9 cellular contexts compared by ENCODE assay signal in the genomic region with DNA sequence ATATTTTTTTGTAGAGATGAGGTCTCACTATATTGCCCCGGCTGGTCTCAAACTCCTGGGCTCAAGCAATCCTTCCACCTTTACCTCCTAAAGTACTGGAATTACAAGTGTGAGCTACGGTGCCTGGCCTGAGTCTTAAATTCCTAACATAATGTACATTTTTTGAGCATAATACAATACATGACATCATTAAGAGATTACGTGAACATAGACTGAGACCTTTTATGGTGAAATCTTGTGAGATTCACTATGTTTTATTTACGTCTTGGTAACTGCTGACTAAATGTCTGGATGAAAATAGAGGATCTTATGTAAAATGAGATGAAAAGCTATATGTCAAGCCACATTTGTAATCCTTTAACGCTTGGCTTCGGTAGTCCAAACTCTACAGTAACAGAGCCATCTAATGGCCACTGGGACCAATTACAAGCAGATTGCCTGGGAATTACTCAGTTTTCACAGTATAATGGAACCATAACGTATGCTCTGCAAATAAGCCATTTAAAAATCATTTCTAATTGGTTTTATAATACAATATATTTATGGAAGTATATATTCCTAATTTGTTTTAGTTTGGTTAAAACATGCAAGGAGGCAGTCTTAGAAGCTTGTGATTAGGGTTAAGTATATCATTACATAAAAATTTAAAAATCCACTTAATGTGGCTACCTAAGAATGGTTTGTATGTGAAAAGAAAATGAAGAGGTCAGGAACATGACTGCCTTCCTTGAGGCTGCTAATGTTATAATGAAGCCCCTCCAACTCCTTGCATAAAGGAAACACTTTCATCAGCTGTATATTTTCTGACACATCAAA. TPM values are rescaled to one million over a fixed set of nuclear protein-coding genes. Genes with fewer than 3 reads are reported as not detected.
DNase-seq lines count a peak whose midpoint lies in the region; ATAC-seq, FAIRE-seq and TF ChIP-seq lines count a peak whose summit lies in the region.
"Had no signal": no experiment of that assay in that cellular context is flagged by ENCODE, and none has a peak within 500 bp of the region (broad histone marks: within the 10 kb centered on the region; RNA-seq: fewer than 3 reads in every experiment).

No MANE protein-coding gene starts in this region.

- H3K4me1 Mint-ChIP-seq in activated CD4-positive, alpha-beta memory T cell treated with anti-CD3 and anti-CD28 coated beads for 36 hours (ENCODE audit: low read depth), result no peaks in the 10 kb centered on the region

- POLR2A ChIA-PET in HEK293T (lab: Yijun Ruan, JAX), result no interaction called here
- POLR2A ChIA-PET in activated CD4-positive, alpha-beta memory T cell treated with anti-CD3 and anti-CD28 coated beads for 36 hours (lab: Charles Lee), result no interaction called here

- in situ Hi-C loops in Caki2 (cut with HindIII; ENCODE audit: low pct_unique_long_range_greater_than_20kb, low sequenced_read_pairs), result no loop called here

- H3K27me3 Mint-ChIP-seq in activated CD4-positive, alpha-beta memory T cell treated with anti-CD3 and anti-CD28 coated beads for 36 hours, result no peaks in the 10 kb centered on the region

- intact Hi-C loops in activated CD4-positive, alpha-beta memory T cell treated with anti-CD3 and anti-CD28 coated beads for 36 hours (cut with micrococcal nuclease), result loop anchor here (1.0 to 5.0 kb wide), 4 partner anchors 9 to 373 kb away; no protein-coding TSS in a partner anchor

- H3K9me3 Mint-ChIP-seq in activated CD4-positive, alpha-beta memory T cell treated with anti-CD3 and anti-CD28 coated beads for 36 hours, result no peaks in the 10 kb centered on the region
- H3K9me3 Mint-ChIP-seq: T-helper 1 cell treated with Interleukin-12 subunit alpha and Interleukin-12 subunit beta and Interleukin-4 antibody, amounts not matched to agents 30 μg/mL and 1 μg/mL, for 36 hours had no signal

- ATAC-seq in omental fat pad (ENCODE audit: low FRiP score), result peak; percentile 45
- ATAC-seq in HG03135 (IDR thresholded peaks at IDR 0.05; ENCODE audit: unreplicated experiment), result no peak

- peak; percentile 95 for FAIRE-seq in frontal cortex (lab: Jason Lieb, UNC)

- no peak for TF ChIP-seq CTCF in omental fat pad (IDR thresholded peaks at IDR 0.05)

- no peaks in the 10 kb centered on the region for H3K36me3 Mint-ChIP-seq in activated CD4-positive, alpha-beta memory T cell treated with anti-CD3 and anti-CD28 coated beads for 36 hours

- H3K27ac Mint-ChIP-seq in activated CD4-positive, alpha-beta memory T cell treated with anti-CD3 and anti-CD28 coated beads for 36 hours, result no peak overlapping the region
- H3K27ac Mint-ChIP-seq: T-helper 1 cell treated with Interleukin-12 subunit alpha and Interleukin-12 subunit beta and Interleukin-4 antibody, amounts not matched to agents 30 μg/mL and 1 μg/mL, for 36 hours had no signal

- DNase-seq in Caki2 (ENCODE audit: low read depth) (peak; percentile 69), HEK293T (ENCODE audit: extremely low spot score) (peak; percentile 70), NCI-H345 treated with DMSO at 0.1 percent for 48 hours (lab: John Stamatoyannopoulos, UW; ENCODE audit: unreplicated experiment) (peak; percentile 64), frontal cortex (ENCODE audit: low spot score in 2 of 2) (peak; percentile 52 to 70), omental fat pad (ENCODE audit: low spot score) (no peak), islet precursor cell (no peak)
- DNase-seq in activated CD4-positive, alpha-beta memory T cell treated with anti-CD3 and anti-CD28 coated beads for 36 hours, result peak; percentile 40

- H3K4me3 Mint-ChIP-seq in activated CD4-positive, alpha-beta memory T cell treated with anti-CD3 and anti-CD28 coated beads for 36 hours, result no peak overlapping the region
- H3K4me3 Mint-ChIP-seq: T-helper 1 cell treated with Interleukin-12 subunit alpha and Interleukin-12 subunit beta and Interleukin-4 antibody, amounts not matched to agents 30 μg/mL and 1 μg/mL, for 36 hours had no signal

- CTCF ChIA-PET in HEK293T (lab: Yijun Ruan, JAX), result interaction anchor here (0.6 to 2.1 kb wide), 9 partner anchors 10 to 505 kb away, joined by 3 to 18 read pairs (median 4); partner anchors contain the start of gene MYL4
- CTCF ChIA-PET in activated CD4-positive, alpha-beta memory T cell treated with anti-CD3 and anti-CD28 coated beads for 36 hours (lab: Charles Lee), result interaction anchor here (0.6 to 6.7 kb wide), 24 partner anchors 9 to 278 kb away, joined by 3 to 74 read pairs (median 4); partner anchors contain the start of gene ITGB3

TF ChIP-seq in HEK293T, 16 proteins besides CTCF, POLR2A, EP300 and RAD21:
- TF ChIP-seq FOXA1 (IDR thresholded peaks at IDR 0.05) (no peak), ZNF384 (IDR thresholded peaks at IDR 0.05) (no peak), NFRKB (IDR thresholded peaks at IDR 0.05) (no peak), FOXK2 (IDR thresholded peaks at IDR 0.05) (no peak), FOXM1 (IDR thresholded peaks at IDR 0.05; ENCODE audit: borderline replicate concordance) (no peak), HDGF (IDR thresholded peaks at IDR 0.05; ENCODE audit: borderline replicate concordance) (no peak), SP1 (IDR thresholded peaks at IDR 0.05) (no peak), LEF1 (IDR thresholded peaks at IDR 0.05; ENCODE audit: borderline replicate concordance) (no peak), ELF4 (IDR thresholded peaks at IDR 0.05) (no peak), L3MBTL2 (conservative IDR thresholded peaks at IDR 0.05) (no peak), TARDBP (IDR thresholded peaks at IDR 0.05) (no peak)
- TF ChIP-seq, protein P1, sequence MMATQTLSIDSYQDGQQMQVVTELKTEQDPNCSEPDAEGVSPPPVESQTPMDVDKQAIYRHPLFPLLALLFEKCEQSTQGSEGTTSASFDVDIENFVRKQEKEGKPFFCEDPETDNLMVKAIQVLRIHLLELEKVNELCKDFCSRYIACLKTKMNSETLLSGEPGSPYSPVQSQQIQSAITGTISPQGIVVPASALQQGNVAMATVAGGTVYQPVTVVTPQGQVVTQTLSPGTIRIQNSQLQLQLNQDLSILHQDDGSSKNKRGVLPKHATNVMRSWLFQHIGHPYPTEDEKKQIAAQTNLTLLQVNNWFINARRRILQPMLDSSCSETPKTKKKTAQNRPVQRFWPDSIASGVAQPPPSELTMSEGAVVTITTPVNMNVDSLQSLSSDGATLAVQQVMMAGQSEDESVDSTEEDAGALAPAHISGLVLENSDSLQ (IDR thresholded peaks at IDR 0.05), result no peak

RNA-seq across cellular contexts. Expression of gene EFCAB13, which starts 8.1 kb away (rescaled TPM):
- total RNA-seq in Caki2 (2014; rRNA removed; shearing (Covaris generic); ENCODE audit: low replicate concordance), result 2.1 and 5.9 TPM in 2 replicates
- total RNA-seq in activated CD4-positive, alpha-beta memory T cell treated with anti-CD3 and anti-CD28 coated beads for 36 hours, result 1 to 10 TPM; 4.6 to 7.8 TPM
- total RNA-seq in frontal cortex, result 14.3 TPM
- 10 to 100 TPM in 1 of 4 donors, 1 to 10 TPM in 3; 3.3 to 17.2 (median 6.2) TPM for total RNA-seq in omental fat pad

Comparison
In these comparisons a context has a peak if more than half of its experiments do, and no peak if none do; other contexts are left out.
1. DNase-seq: peak in Caki2 (single experiment), HEK293T (single experiment), NCI-H345 treated with DMSO at 0.1 percent for 48 hours (single experiment), activated CD4-positive, alpha-beta memory T cell treated with anti-CD3 and anti-CD28 coated beads for 36 hours (single experiment) and frontal cortex (2 of 2); none in omental fat pad (single experiment) and islet precursor cell (single experiment).